18 cellular contexts compared by ENCODE assay signal in the genomic region with DNA sequence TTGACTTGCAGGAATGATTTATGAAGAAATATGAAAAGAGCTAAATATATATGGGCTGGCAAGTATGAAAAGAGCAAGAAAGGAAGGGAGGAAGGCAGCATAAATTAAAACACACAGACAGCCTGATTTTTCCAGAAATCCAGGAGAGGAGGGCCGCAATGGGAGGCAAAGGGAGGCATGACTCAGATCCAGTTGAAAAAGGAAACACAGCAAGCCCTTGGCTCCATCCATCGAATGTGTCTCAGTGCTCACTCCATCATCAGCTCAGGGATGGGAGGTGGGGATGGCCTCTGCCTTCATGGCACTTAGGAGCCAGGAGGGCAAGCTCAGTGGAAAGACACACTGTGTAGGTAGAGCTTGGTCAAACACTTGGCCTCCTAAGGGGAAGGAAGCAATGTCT.
DNase-seq lines count a peak whose midpoint lies in the region; ATAC-seq and TF ChIP-seq lines count a peak whose summit lies in the region.
"Had no signal": no experiment of that assay in that cellular context is flagged by ENCODE, and none has a peak within 500 bp of the region (broad histone marks: within the 10 kb centered on the region; RNA-seq: fewer than 3 reads in every experiment).

No MANE protein-coding gene starts in this region.

- no peak overlapping the region for H2BK12ac ChIP-seq in mesenchymal stem cell (ENCODE audit: low read length in 2 of 2)

- peak overlapping the region in 1 of 2 experiments; percentile 44 for H3K14ac ChIP-seq in mesenchymal stem cell (ENCODE audit: low read length in 2 of 2)

- DNase-seq in ascending aorta (ENCODE audit: low spot score in 2 of 2) (peak in 1 of 2 donors; percentile 66), mesenchymal stem cell (no peak), thoracic aorta (ENCODE audit: low spot score) (no peak), aorta (no peak), lower lobe of right lung (no peak)
- DNase-seq in activated CD8-positive, alpha-beta memory T cell treated with anti-CD3 and anti-CD28 coated beads, Interleukin-2, amount 50 U/mL, for 4 hours, result no peak
- DNase-seq: C1 segment of cervical spinal cord; Calu3; CD4-positive, alpha-beta memory T cell; COR-L47; DMS53; DMS79 treated with DMSO at 0.1 percent for 48 hours; GOT3; HFFc6 had no signal

- no peak overlapping the region for H2BK5ac ChIP-seq in mesenchymal stem cell (ENCODE audit: low read depth, low read length, poor library complexity, severe bottlenecking)

- H3K18ac ChIP-seq in mesenchymal stem cell (ENCODE audit: low read depth in 1 of 2, low read length in 2 of 2), result no peak overlapping the region

- H3K36me3 ChIP-seq in ascending aorta, result no peaks in the 10 kb centered on the region
- H3K36me3 ChIP-seq in mesenchymal stem cell (ENCODE audit: control insufficient read depth in 1 of 2, insufficient read depth in 2 of 2, low read depth in 1 of 2, low read length in 2 of 2), result no peaks in the 10 kb centered on the region
- H3K36me3 ChIP-seq in thoracic aorta, result no peaks in the 10 kb centered on the region
- H3K36me3 ChIP-seq in aorta (ENCODE audit: control insufficient read depth in 1 of 2, insufficient read depth in 2 of 2, low read length in 1 of 2), result no peaks in the 10 kb centered on the region
- H3K36me3 ChIP-seq in lower lobe of right lung, result no peaks in the 10 kb centered on the region
- H3K36me3 ChIP-seq: HAP-1 had no signal

- no peak overlapping the region for H2AFZ ChIP-seq in mesenchymal stem cell (ENCODE audit: low read depth, low read length)

- no peak overlapping the region for H2BK15ac ChIP-seq in mesenchymal stem cell (ENCODE audit: low read depth, poor library complexity, severe bottlenecking)

- H4K91ac ChIP-seq in mesenchymal stem cell (ENCODE audit: low read length), result no peak overlapping the region

- H3K9ac ChIP-seq in mesenchymal stem cell (ENCODE audit: low read length), result peak overlapping the region; percentile 7

- ATAC-seq in thoracic aorta (ENCODE audit: insufficient number of reproducible peaks, low FRiP score, low read depth), result no peak
- peak; percentile 73 for ATAC-seq in aorta (ENCODE audit: low FRiP score)
- no peak for ATAC-seq in HG03135 (IDR thresholded peaks at IDR 0.05; ENCODE audit: unreplicated experiment)
- no peak for ATAC-seq in HG03460 (IDR thresholded peaks at IDR 0.05; ENCODE audit: unreplicated experiment)
- no peak for ATAC-seq in lower lobe of right lung
- ATAC-seq: GM12878 had no signal

- H3K4me1 ChIP-seq in ascending aorta (peaks cover 0 to 4% of the 10 kb centered on the region in 2 donors), mesenchymal stem cell (ENCODE audit: control insufficient read depth, insufficient read depth, low read depth, low read length) (peaks cover 3% of the 10 kb centered on the region), thoracic aorta (ENCODE audit: control insufficient read depth in 1 of 2, low read depth in 2 of 2) (peaks cover 6 to 8% of the 10 kb centered on the region in 2 donors), aorta (ENCODE audit: control insufficient read depth in 1 of 2, insufficient read depth in 2 of 2, low read length in 2 of 2) (no peaks in the 10 kb centered on the region), lower lobe of right lung (no peaks in the 10 kb centered on the region)
- H3K4me1 ChIP-seq: HAP-1 had no signal

- H3K27me3 ChIP-seq in ascending aorta (no peaks in the 10 kb centered on the region), mesenchymal stem cell (ENCODE audit: control insufficient read depth in 1 of 2, insufficient read depth in 1 of 2, low read length in 2 of 2) (peaks cover 0 to 19% of the 10 kb centered on the region in 2 experiments), thoracic aorta (replicated peaks; ENCODE audit: insufficient read depth) (no peaks in the 10 kb centered on the region), aorta (ENCODE audit: control insufficient read depth in 1 of 2, insufficient read depth in 2 of 2, low read length in 1 of 2) (no peaks in the 10 kb centered on the region), lower lobe of right lung (ENCODE audit: low read depth) (no peaks in the 10 kb centered on the region)

- H3K23ac ChIP-seq in mesenchymal stem cell (ENCODE audit: low read length in 2 of 2), result no peak overlapping the region

- no peak overlapping the region for H3K4me2 ChIP-seq in mesenchymal stem cell (ENCODE audit: low read length, poor library complexity, severe bottlenecking)

- H3K4me3 ChIP-seq in ascending aorta, result no peak overlapping the region
- no peak overlapping the region for H3K4me3 ChIP-seq in mesenchymal stem cell (ENCODE audit: insufficient read depth in 1 of 2, low read depth in 1 of 2, low read length in 2 of 2)
- no peak overlapping the region for H3K4me3 ChIP-seq in thoracic aorta
- H3K4me3 ChIP-seq in aorta (ENCODE audit: low read length in 2 of 2), result no peak overlapping the region
- H3K4me3 ChIP-seq in lower lobe of right lung, result no peak overlapping the region
- H3K4me3 ChIP-seq: GM12878, HAP-1 had no signal

- no peak overlapping the region for H3K4ac ChIP-seq in mesenchymal stem cell (ENCODE audit: low read depth in 1 of 2, low read length in 2 of 2)

- TF ChIP-seq CTCF in ascending aorta (IDR thresholded peaks at IDR 0.05) (no peak), thoracic aorta (IDR thresholded peaks at IDR 0.05) (no peak), lower lobe of right lung (IDR thresholded peaks at IDR 0.05) (no peak)

- no peaks in the 10 kb centered on the region for H3K9me3 ChIP-seq in ascending aorta
- H3K9me3 ChIP-seq in mesenchymal stem cell (ENCODE audit: control insufficient read depth, low read length), result peaks cover 3% of the 10 kb centered on the region
- no peaks in the 10 kb centered on the region for H3K9me3 ChIP-seq in thoracic aorta
- no peaks in the 10 kb centered on the region for H3K9me3 ChIP-seq in aorta (ENCODE audit: control insufficient read depth, low read length)
- no peaks in the 10 kb centered on the region for H3K9me3 ChIP-seq in lower lobe of right lung

- intact Hi-C loops in ascending aorta (cut with DNase I), result no loop called here
- intact Hi-C loops in aorta (cut with DNase I), result no loop called here
- intact Hi-C loops in lower lobe of right lung (cut with DNase I), result no loop called here

- no peak overlapping the region for H4K8ac ChIP-seq in mesenchymal stem cell (ENCODE audit: low read length)

- H3K79me1 ChIP-seq in mesenchymal stem cell (replicated peaks; ENCODE audit: low read length, poor library complexity, severe bottlenecking), result no peaks in the 10 kb centered on the region

- H3K27ac ChIP-seq in ascending aorta (peak overlapping the region; percentile 46 to 75), mesenchymal stem cell (ENCODE audit: low read length, poor library complexity, severe bottlenecking) (no peak overlapping the region), thoracic aorta (peak overlapping the region; percentile 17 to 28), aorta (ENCODE audit: low read depth in 1 of 2, low read length in 2 of 2) (no peak overlapping the region), lower lobe of right lung (no peak overlapping the region)

- no peak overlapping the region for H2BK120ac ChIP-seq in mesenchymal stem cell (ENCODE audit: low read depth, low read length)

- 92% methylated on average over 2 of the region's 2 CpGs for WGBS in mesenchymal stem cell
- WGBS in aorta, 2 donors, result 9 to 12% methylated on average over 2 of the region's 2 CpGs

- no peak overlapping the region for H2AK5ac ChIP-seq in mesenchymal stem cell (ENCODE audit: low read length, severe bottlenecking)

Comparison
In these comparisons a context has a peak if more than half of its experiments do, and no peak if none do; other contexts are left out.
1. H3K27ac ChIP-seq: peak in ascending aorta (2 of 2) and thoracic aorta (2 of 2); none in mesenchymal stem cell (single experiment), aorta (0 of 2) and lower lobe of right lung (single experiment).